1 cellular context compared by ENCODE assay signal in the genomic region with DNA sequence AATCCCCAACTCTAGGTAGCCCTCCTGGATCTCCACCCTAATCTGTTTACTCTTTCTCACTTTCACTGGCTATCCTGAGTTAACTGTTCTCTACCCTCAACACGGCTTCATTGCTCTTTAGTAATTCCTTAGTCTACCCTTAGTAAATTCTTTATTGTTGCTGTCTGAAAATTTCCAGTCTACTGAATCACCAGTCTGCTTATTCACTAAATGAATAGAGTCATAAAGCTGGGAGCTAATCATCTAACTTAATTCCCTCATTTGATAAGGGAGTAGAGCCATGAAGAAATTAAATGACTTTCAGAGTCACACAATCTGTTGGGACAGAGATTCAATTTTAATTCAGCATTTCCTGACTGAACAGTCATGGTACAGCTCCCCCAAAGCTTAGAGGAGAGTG.
TF ChIP-seq lines count a peak whose summit lies in the region.

No MANE protein-coding gene starts in this region.

TF ChIP-seq in IMR-90, 13 proteins besides CTCF, POLR2A, EP300 and RAD21 (continued from another document):
- TF ChIP-seq RCOR1 (IDR thresholded peaks at IDR 0.05; ENCODE audit: insufficient replicate concordance, low read length), result no peak
- no peak for TF ChIP-seq MXI1 (IDR thresholded peaks at IDR 0.05; ENCODE audit: borderline replicate concordance, low read depth, low read length)
- TF ChIP-seq SMC3 (IDR thresholded peaks at IDR 0.05; ENCODE audit: low read depth, low read length), result no peak
